8 cellular contexts compared by ENCODE assay signal in the genomic region with DNA sequence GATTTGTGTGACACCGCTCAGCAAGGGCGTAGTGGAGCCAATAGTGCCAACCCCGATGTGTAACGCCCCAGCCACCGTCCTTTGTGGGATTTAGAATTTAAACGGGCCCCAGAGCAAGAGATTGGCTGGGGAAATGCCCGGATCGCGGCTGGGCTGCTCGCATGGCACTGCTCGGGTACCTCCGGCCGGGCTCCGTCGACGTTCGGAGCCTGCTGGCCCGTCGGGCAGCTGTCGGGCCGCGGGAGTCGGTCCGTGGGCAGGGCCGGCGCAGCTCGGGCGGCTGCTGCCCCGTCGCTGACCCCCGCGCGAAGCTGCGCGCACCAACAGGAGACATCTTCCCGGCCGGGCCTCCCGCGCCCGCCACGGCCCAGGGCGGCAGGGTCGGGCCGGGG. TPM values are rescaled to one million over a fixed set of nuclear protein-coding genes. Genes with fewer than 3 reads are reported as not detected.
DNase-seq lines count a peak whose midpoint lies in the region; ATAC-seq, FAIRE-seq and TF ChIP-seq lines count a peak whose summit lies in the region.

No MANE protein-coding gene starts in this region.

- no peaks in the 10 kb centered on the region for H3K9me3 ChIP-seq in breast epithelium

- ATAC-seq in GM19467 (IDR thresholded peaks at IDR 0.05; ENCODE audit: unreplicated experiment): peak; percentile 7
- no peak for ATAC-seq in left colon
- no peak for ATAC-seq in GM21390 (IDR thresholded peaks at IDR 0.05; ENCODE audit: unreplicated experiment)
- ATAC-seq in GM18511 (IDR thresholded peaks at IDR 0.05; ENCODE audit: unreplicated experiment): no peak

- H3K27me3 ChIP-seq in breast epithelium: no peaks in the 10 kb centered on the region

- TF ChIP-seq CTCF in breast epithelium (IDR thresholded peaks at IDR 0.05): no peak

- no peaks in the 10 kb centered on the region for H3K4me1 ChIP-seq in breast epithelium

- intact Hi-C loops in breast epithelium (cut with DNase I; ENCODE audit: low total_unique reads): no loop called here
- intact Hi-C loops in left colon (cut with DNase I, micrococcal nuclease): no loop called here

- H3K36me3 ChIP-seq in breast epithelium: no peaks in the 10 kb centered on the region

- H3K27ac ChIP-seq in breast epithelium: peak overlapping the region; percentile 99

- peak overlapping the region; percentile 86 to 98 (median 96) for H3K4me3 ChIP-seq in breast epithelium

- no peak for TF ChIP-seq POLR2A in breast epithelium (IDR thresholded peaks at IDR 0.05)

- DNase-seq in T follicular helper cell (ENCODE audit: low read depth) (peak; percentile 12), breast epithelium (ENCODE audit: low spot score in 2 of 2) (peak in 1 of 2 donors; percentile 51), left colon (peak; percentile 45 to 56), GM19239 (ENCODE audit: insufficient read length, low spot score) (no peak)
- peak; percentile 43 for DNase-seq in stimulated activated CD4-positive, alpha-beta T cell treated with anti-CD3 and anti-CD28 coated beads, Interleukin-4, amount 100 ng/mL, for 24 hours

- no peak for FAIRE-seq in GM19239 (lab: Jason Lieb, UNC)

RNA-seq across cellular contexts. Expression of gene KDM2A, which starts 1.4 kb away (rescaled TPM):
- total RNA-seq in breast epithelium: 10 to 100 TPM; 47.0 to 64.1 (median 61.9) TPM
- total RNA-seq in left colon: 10 to 100 TPM; 62.3 to 71.9 TPM
